ENCODE assay signal across 12 cellular contexts in genomic region chr16:87959391-87959968, GRCh38. TPM values are rescaled to one million over a fixed set of nuclear protein-coding genes. Genes with fewer than 3 reads are reported as not detected.
DNase-seq lines count a peak whose midpoint lies in the region; ATAC-seq, FAIRE-seq and TF ChIP-seq lines count a peak whose summit lies in the region.
"Had no signal": no experiment of that assay in that cellular context is flagged by ENCODE, and none has a peak within 500 bp of the region (broad histone marks: within the 10 kb centered on the region; RNA-seq: fewer than 3 reads in every experiment).

No MANE protein-coding gene starts in this region.

- peak; percentile 43 for ATAC-seq in K562
- ATAC-seq in pancreas: no peak
- ATAC-seq in HG02938 (IDR thresholded peaks at IDR 0.05; ENCODE audit: unreplicated experiment): no peak

- TF ChIP-seq POLR2A in K562 (conservative IDR thresholded peaks at IDR 0.05): no peak

- no peaks in the 10 kb centered on the region for H3K9me3 ChIP-seq in K562 (replicated peaks; ENCODE audit: control insufficient read depth, insufficient read depth, low read depth, low read length)
- no peaks in the 10 kb centered on the region for H3K9me3 ChIP-seq in neutrophil
- no peaks in the 10 kb centered on the region for H3K9me3 ChIP-seq in pancreas
- H3K9me3 ChIP-seq: esophagus muscularis mucosa had no signal

- in situ Hi-C loops in KBM-7 (cut with MboI; ENCODE audit: low pct_unique_long_range_greater_than_20kb, low sequenced_read_pairs): no loop called here
- in situ Hi-C loops in K562 (cut with MboI): no loop called here

- TF ChIP-seq EP300 in K562 (IDR thresholded peaks at IDR 0.05; ENCODE audit: low read length): no peak

- H3K9ac ChIP-seq in K562 (ENCODE audit: insufficient read depth in 1 of 2, low read depth in 2 of 2, low read length in 2 of 2): peak overlapping the region in 1 of 2 experiments; percentile 80; a peak in 2 of 4 replicates

- no peaks in the 10 kb centered on the region for H3K27me3 ChIP-seq in K562 (ENCODE audit: control insufficient read depth in 2 of 2, insufficient read depth in 2 of 2, low read length in 2 of 2)
- H3K27me3 ChIP-seq in neutrophil: no peaks in the 10 kb centered on the region
- no peaks in the 10 kb centered on the region for H3K27me3 ChIP-seq in pancreas
- H3K27me3 ChIP-seq: cardiac muscle cell, esophagus muscularis mucosa had no signal

- H3K79me2 ChIP-seq in K562 (ENCODE audit: control insufficient read depth, insufficient read depth, low read length): peaks cover 72% of the 10 kb centered on the region

- no peak for FAIRE-seq in K562 (lab: Jason Lieb, UNC)
- no peak for FAIRE-seq in pancreas (lab: Jason Lieb, UNC)

- TF ChIP-seq CTCF in K562 (IDR thresholded peaks at IDR 0.05 in 2 of 3, conservative IDR thresholded peaks at IDR 0.05 in 1 of 3; ENCODE audit: insufficient read depth in 2 of 3, low read depth in 1 of 3, low read length in 3 of 3) (no peak), neutrophil (IDR thresholded peaks at IDR 0.05) (no peak), pancreas (IDR thresholded peaks at IDR 0.05) (no peak)

- no peak overlapping the region for H3K4me2 ChIP-seq in K562 (ENCODE audit: insufficient read depth, low read length)

- intact Hi-C loops in K562 (cut with micrococcal nuclease) (no loop called here), pancreas (cut with DNase I) (no loop called here)

- 73% methylated on average over 15 of the region's 23 CpGs for WGBS in K562 (ENCODE audit: insufficient coverage, low coverage, missing lambda C conversion rate)
- WGBS in pancreas, 2 donors: 86 to 88% methylated on average over 19 to 23 of the region's 23 CpGs

- BruUV-seq in K562 (replicated peaks; lab: Mats Ljungman, UMichigan): no TSS peak

- H3K27ac ChIP-seq in K562 (ENCODE audit: extremely low read depth, low read depth, low read length) (no peak overlapping the region), neutrophil (peak overlapping the region; percentile 57), pancreas (no peak overlapping the region)
- H3K27ac ChIP-seq: cardiac muscle cell, esophagus muscularis mucosa had no signal

- no peak overlapping the region for H3K4me3 ChIP-seq in K562
- peak overlapping the region; percentile 22 to 43 for H3K4me3 ChIP-seq in neutrophil (ENCODE audit: low read depth in 1 of 2, low read length in 1 of 2)
- no peak overlapping the region for H3K4me3 ChIP-seq in pancreas
- H3K4me3 ChIP-seq: cardiac muscle cell, esophagus muscularis mucosa had no signal

- H3K36me3 ChIP-seq in K562 (ENCODE audit: control insufficient read depth, insufficient read depth, low read length) (peaks cover 24% of the 10 kb centered on the region; the same call in 2 of the 3 replicates), neutrophil (peaks cover 9% of the 10 kb centered on the region), pancreas (no peaks in the 10 kb centered on the region)
- H3K36me3 ChIP-seq: cardiac muscle cell had no signal

- H3K4me1 ChIP-seq in K562 (replicated peaks in 1 of 2; ENCODE audit: control insufficient read depth in 2 of 2, insufficient read depth in 2 of 2, low read length in 2 of 2) (peaks cover 23 to 54% of the 10 kb centered on the region in 2 experiments), neutrophil (ENCODE audit: control insufficient read depth in 1 of 2, insufficient read depth in 1 of 2, low read depth in 1 of 2, low read length in 1 of 2) (peaks cover 48 to 53% of the 10 kb centered on the region in 2 experiments), pancreas (peaks cover 0 to 10% (median 0%) of the 10 kb centered on the region in 3 donors)

- no peaks in the 10 kb centered on the region; the same call in 1 of the 2 replicates for H4K20me1 ChIP-seq in K562 (replicated peaks; ENCODE audit: control insufficient read depth, insufficient read depth, low read length)

- H3K9me1 ChIP-seq in K562 (ENCODE audit: control insufficient read depth, insufficient read depth, low read length): peaks cover 5% of the 10 kb centered on the region

- DNase-seq in CMK (ENCODE audit: low read depth) (peak; percentile 68), KBM-7 (peak; percentile 45), K562 (ENCODE audit: extremely low read depth in 1 of 4, low spot score in 3 of 4) (peak in 2 of 4 experiments; percentile 24 to 25), pancreas (no peak), NCI-H524 (lab: John Stamatoyannopoulos, UW) (no peak)
- DNase-seq: DMS 273 treated with DMSO at 0.1 percent for 48 hours, substantia nigra had no signal

- POLR2A ChIA-PET in K562 (lab: Yijun Ruan, JAX): interaction anchor here (0.6 to 1.9 kb wide), 2 partner anchors 8 to 460 kb away, joined by 3 to 7 read pairs; partner anchors contain the start of gene BANP

- CTCF ChIA-PET in K562 (lab: Yijun Ruan, JAX; ENCODE audit: low intra/inter-chr PET ratio): no interaction called here

- no peak overlapping the region for H2AFZ ChIP-seq in K562 (ENCODE audit: low read depth, low read length)

- no peak for TF ChIP-seq RAD21 in K562 (CRISPR knock-in tag; conservative IDR thresholded peaks at IDR 0.05 in 1 of 2, IDR thresholded peaks at IDR 0.05 in 1 of 2)

TF ChIP-seq in K562, 482 proteins besides CTCF, POLR2A, EP300 and RAD21 (continues in another document):
- TF ChIP-seq ZBTB33 (CRISPR knock-in tag; IDR thresholded peaks at IDR 0.05): peak; percentile 92

RNA-seq across cellular contexts. Expression of gene BANP, which starts 8.2 kb away (rescaled TPM):
- 107 and 121 TPM in 2 replicates for total RNA-seq in K562 (2011; cell fraction: chromatin; rRNA removed; ENCODE audit: low replicate concordance)
- 56.7 and 71.4 TPM in 2 replicates for total RNA-seq in K562 (2011; cell fraction: nucleolus; rRNA removed)
- 79.5 and 85.3 TPM in 2 replicates for total RNA-seq in K562 (2011; cell fraction: nucleoplasm; rRNA removed)
- 17.1 and 22.1 TPM in 2 replicates for total RNA-seq in K562 (2014; rRNA removed)
- 10.7 and 15.6 TPM in 2 replicates for total RNA-seq in K562 (2014; rRNA removed; fragmentation: Illumina TruSeq; extraction: Trizol)
- 14.4 and 16.1 TPM in 2 replicates for total RNA-seq in K562 (2015; rRNA removed; fragmentation: Illumina TruSeq; extraction: Trizol)
- total RNA-seq in K562 (2021): 21.7 and 25.7 TPM in 2 replicates
- 12.1 and 13.1 TPM in 2 replicates for polyA plus RNA-seq in K562 (2011; rRNA removed)
- polyA plus RNA-seq in K562 (2011; cell fraction: cytosol; rRNA removed): 13.7 and 18.2 TPM in 2 replicates
- polyA plus RNA-seq in K562 (2011; cell fraction: nucleus; rRNA removed): 30.9 and 42.3 TPM in 2 replicates
- polyA plus RNA-seq in K562 (2012): 19.2 and 21.4 TPM in 2 replicates
- polyA plus RNA-seq in K562 (2014; fragmentation: Illumina TruSeq; extraction: Trizol): 13.0 and 19.2 TPM in 2 replicates
- polyA plus RNA-seq in K562 (2014; fragmentation: Nextera tagmentation; extraction: Ambion mirVana): 1 to 10 TPM; 4.6 to 4.7 TPM
- 16.0 and 19.0 TPM in 2 replicates for polyA plus RNA-seq in K562 (2014; rRNA removed)
- polyA minus RNA-seq in K562 (2011; rRNA and poly(A)+ RNA removed): 22.0 and 25.5 TPM in 2 replicates
- polyA minus RNA-seq in K562 (2011; cell fraction: cytosol; rRNA and poly(A)+ RNA removed): 12.1 and 21.2 TPM in 2 replicates
- 32.4 and 45.1 TPM in 2 replicates for polyA minus RNA-seq in K562 (2011; cell fraction: nucleus; rRNA and poly(A)+ RNA removed)
- total RNA-seq in pancreas: 10 to 100 TPM in 4 of 6 donors, 1 to 10 TPM in 2; 6.1 to 17.6 (median 12.8) TPM
- 10 to 100 TPM; 14.6 to 17.8 TPM for polyA plus RNA-seq in pancreas

RNA-seq across cellular contexts. Expression of gene CA5A, which starts 23.2 kb away (rescaled TPM):
- not detected in 2 replicates for total RNA-seq in K562 (2011; cell fraction: chromatin; rRNA removed; ENCODE audit: low replicate concordance)
- 0.66 TPM in 1 of 2 replicates, not detected in the other for total RNA-seq in K562 (2011; cell fraction: nucleolus; rRNA removed)
- total RNA-seq in K562 (2011; cell fraction: nucleoplasm; rRNA removed): not detected in 2 replicates
- total RNA-seq in K562 (2014; rRNA removed) (not detected in 2 replicates), K562 (2014; rRNA removed; fragmentation: Illumina TruSeq; extraction: Trizol) (not detected in 2 replicates), K562 (2015; rRNA removed; fragmentation: Illumina TruSeq; extraction: Trizol) (not detected in 2 replicates), K562 (2021) (not detected in 2 replicates), pancreas (not detected)
- polyA plus RNA-seq in K562 (2011; rRNA removed) (not detected in 2 replicates), K562 (2014; fragmentation: Illumina TruSeq; extraction: Trizol) (not detected in 2 replicates), K562 (2014; fragmentation: Nextera tagmentation; extraction: Ambion mirVana) (not detected), K562 (2014; rRNA removed) (not detected in 2 replicates), pancreas (under 1 TPM; under 0.01 TPM)
- not detected in 2 replicates for polyA plus RNA-seq in K562 (2011; cell fraction: cytosol; rRNA removed)
- polyA plus RNA-seq in K562 (2011; cell fraction: nucleus; rRNA removed): 0.18 TPM in 1 of 2 replicates, not detected in the other
- 0.07 and 0.15 TPM in 2 replicates for polyA plus RNA-seq in K562 (2012)
- 0.04 TPM in 1 of 2 replicates, not detected in the other for polyA minus RNA-seq in K562 (2011; rRNA and poly(A)+ RNA removed)
- polyA minus RNA-seq in K562 (2011; cell fraction: cytosol; rRNA and poly(A)+ RNA removed): not detected in 2 replicates
- polyA minus RNA-seq in K562 (2011; cell fraction: nucleus; rRNA and poly(A)+ RNA removed): not detected in 2 replicates
- total RNA-seq: cardiac muscle cell, esophagus muscularis mucosa, mesenteric fat pad had no signal
- polyA plus RNA-seq: cardiac muscle cell had no signal

Comparison
In these comparisons a context has a peak if more than half of its experiments do, and no peak if none do; other contexts are left out.
1. DNase-seq: peak in CMK (single experiment) and KBM-7 (single experiment); none in pancreas (0 of 6) and NCI-H524 (0 of 2).
2. H3K4me3 ChIP-seq: peak in neutrophil (2 of 2); none in K562 (single experiment) and pancreas (0 of 4).